ENCODE assay signal across 8 cellular contexts in genomic region chr15:51759557-51760070, GRCh38. TPM values are rescaled to one million over a fixed set of nuclear protein-coding genes. Genes with fewer than 3 reads are reported as not detected.
A peak's percentile ranks its signal among the peaks of the same experiment; 100 is the strongest.
DNase-seq lines count a peak whose midpoint lies in the region; ATAC-seq and TF ChIP-seq lines count a peak whose summit lies in the region.

No MANE protein-coding gene starts in this region.

- peak; percentile 32 for TF ChIP-seq CTCF in A673 (conservative IDR thresholded peaks at IDR 0.05; ENCODE audit: low read depth, low read length)
- TF ChIP-seq CTCF in GM12874 (IDR thresholded peaks at IDR 0.05; ENCODE audit: insufficient read depth, low read depth, low read length) = peak; percentile 53

- H3K4me1 ChIP-seq in A673 (ENCODE audit: insufficient read depth, low read length, poor library complexity, severe bottlenecking) = no peaks in the 10 kb centered on the region
- peaks cover 18% of the 10 kb centered on the region for H3K4me1 ChIP-seq in SJCRH30

- DNase-seq in A673 (ENCODE audit: low spot score) (peak; percentile 13), SJCRH30 (peak; percentile 84 to 86), left cardiac atrium (peak; percentile 71), putamen (ENCODE audit: low spot score) (no peak), middle frontal gyrus (ENCODE audit: extremely low spot score, low spot score) (no peak), CD1c-positive myeloid dendritic cell (ENCODE audit: extremely low spot score) (no peak)

- H3K27me3 ChIP-seq in A673 (replicated peaks; ENCODE audit: insufficient read depth, low read depth, low read length, poor library complexity) = peaks cover 15% of the 10 kb centered on the region
- no peaks in the 10 kb centered on the region for H3K27me3 ChIP-seq in SJCRH30

- no peaks in the 10 kb centered on the region for H3K9me3 ChIP-seq in A673 (ENCODE audit: low read depth, low read length, poor library complexity, severe bottlenecking)
- H3K9me3 ChIP-seq in SJCRH30 (replicated peaks) = no peaks in the 10 kb centered on the region

- ATAC-seq in left cardiac atrium (peak; percentile 85 to 87), HG02938 (IDR thresholded peaks at IDR 0.05; ENCODE audit: unreplicated experiment) (no peak)

- no peaks in the 10 kb centered on the region for H3K36me3 ChIP-seq in A673 (ENCODE audit: insufficient read depth, low read length, poor library complexity, severe bottlenecking)
- no peaks in the 10 kb centered on the region for H3K36me3 ChIP-seq in SJCRH30

- BruUV-seq in A673 (replicated peaks; lab: Mats Ljungman, UMichigan) = no TSS peak

- POLR2A ChIA-PET in A673 (lab: Charles Lee; ENCODE audit: low non-redundant PET) = no interaction called here

- intact Hi-C loops in A673 (cut with micrococcal nuclease; ENCODE audit: unreplicated experiment) (no loop called here), left cardiac atrium (cut with DNase I) (no loop called here)

- H3K4me3 ChIP-seq in A673 (ENCODE audit: low read depth, low read length, poor library complexity, severe bottlenecking) = no peak overlapping the region
- no peak overlapping the region for H3K4me3 ChIP-seq in SJCRH30

- no peak overlapping the region for H3K27ac ChIP-seq in A673 (ENCODE audit: low read depth, low read length, poor library complexity, severe bottlenecking)
- no peak overlapping the region for H3K27ac ChIP-seq in SJCRH30

- CTCF ChIA-PET in A673 (lab: Charles Lee) = no interaction called here

RNA-seq across cellular contexts. Expression of gene TMOD2, which starts 8.2 kb away (rescaled TPM):
- total RNA-seq in A673 (2021) (0.67 and 1.6 TPM in 2 replicates), left cardiac atrium (10 to 100 TPM in 1 of 2 donors, 1 to 10 TPM in 1; 6.0 to 16.7 TPM)
- 3.1 and 3.2 TPM in 2 replicates for total RNA-seq in SJCRH30 (2014; rRNA removed; shearing (Covaris generic))

RNA-seq across cellular contexts. Expression of gene LYSMD2, which starts 22.2 kb away (rescaled TPM):
- total RNA-seq in A673 (2021) = 2.9 and 3.7 TPM in 2 replicates
- total RNA-seq in SJCRH30 (2014; rRNA removed; shearing (Covaris generic)) = 2.0 and 2.9 TPM in 2 replicates
- total RNA-seq in left cardiac atrium = 1 to 10 TPM; 6.2 to 9.2 TPM

Comparison
In these comparisons a context has a peak if more than half of its experiments do, and no peak if none do; other contexts are left out.
1. DNase-seq: peak in A673 (single experiment), SJCRH30 (2 of 2) and left cardiac atrium (single experiment); none in putamen (single experiment), middle frontal gyrus (single experiment) and CD1c-positive myeloid dendritic cell (single experiment).